In genomic region chr11:102449651-102450570, GRCh38 we compare ENCODE assay signal across 10 cellular contexts. TPM values are rescaled to one million over a fixed set of nuclear protein-coding genes. Genes with fewer than 3 reads are reported as not detected.
A peak's percentile ranks its signal among the peaks of the same experiment; 100 is the strongest.
DNase-seq lines count a peak whose midpoint lies in the region; ATAC-seq and TF ChIP-seq lines count a peak whose summit lies in the region.
"Had no signal": no experiment of that assay in that cellular context is flagged by ENCODE, and none has a peak within 500 bp of the region (broad histone marks: within the 10 kb centered on the region; RNA-seq: fewer than 3 reads in every experiment).

No MANE protein-coding gene starts in this region.

- peak overlapping the region; percentile 86 for H3K27ac ChIP-seq in CD4-positive, alpha-beta memory T cell (ENCODE audit: low read depth, low read length)
- H3K27ac ChIP-seq in caudate nucleus (ENCODE audit: low read depth, low read length): peak overlapping the region; percentile 79
- H3K27ac ChIP-seq: RWPE1 had no signal

- peaks cover 14% of the 10 kb centered on the region for H3K36me3 ChIP-seq in CD4-positive, alpha-beta memory T cell (ENCODE audit: insufficient read depth, low read length)

- peak overlapping the region; percentile 69 to 98 (median 97) for H3K27ac Mint-ChIP-seq in CD4-positive, alpha-beta memory T cell
- peak overlapping the region; percentile 20 for H3K27ac Mint-ChIP-seq in neural crest cell (ENCODE audit: unreplicated experiment)

- CTCF ChIA-PET in CD4-positive, alpha-beta memory T cell (lab: Charles Lee; ENCODE audit: partially characterized antibody): interaction anchor here (1.2 to 7.3 kb wide), 5 partner anchors 24 to 162 kb away, joined by 3 to 99 read pairs (median 9); no protein-coding TSS in a partner anchor

- H3K4me1 ChIP-seq in CD4-positive, alpha-beta memory T cell (ENCODE audit: insufficient read depth, low read length): peaks cover 76% of the 10 kb centered on the region

- DNase-seq in CD4-positive, alpha-beta memory T cell: no peak
- peak; percentile 40 for DNase-seq in LHCN-M2 (ENCODE audit: low read depth)
- peak in 1 of 61 donors; percentile 15 for DNase-seq in caudate nucleus (lab: John Stamatoyannopoulos, UW)
- DNase-seq in neural crest cell (ENCODE audit: low read depth, low spot score): no peak
- no peak for DNase-seq in putamen (ENCODE audit: low spot score)
- no peak for DNase-seq in glomerular visceral epithelial cell (ENCODE audit: extremely low spot score)
- no peak for DNase-seq in T-helper 9 cell
- DNase-seq: DMS79 treated with DMSO at 0.1 percent for 48 hours had no signal

- H3K4me3 Mint-ChIP-seq in CD4-positive, alpha-beta memory T cell: peak overlapping the region; percentile 89 to 99 (median 98)
- peak overlapping the region; percentile 99 for H3K4me3 Mint-ChIP-seq in neural crest cell

- H3K27me3 Mint-ChIP-seq in CD4-positive, alpha-beta memory T cell: no peaks in the 10 kb centered on the region
- no peaks in the 10 kb centered on the region for H3K27me3 Mint-ChIP-seq in neural crest cell (ENCODE audit: low read depth)

- H3K4me3 ChIP-seq in CD4-positive, alpha-beta memory T cell (ENCODE audit: low read length in 2 of 2): peak overlapping the region; percentile 83 to 94

- H3K4me1 Mint-ChIP-seq in CD4-positive, alpha-beta memory T cell: peaks cover 71 to 96% (median 84%) of the 10 kb centered on the region in 4 donors
- peaks cover 56% of the 10 kb centered on the region for H3K4me1 Mint-ChIP-seq in neural crest cell

- no peak for TF ChIP-seq CTCF in neural crest cell (conservative IDR thresholded peaks at IDR 0.05)

- H3K27me3 ChIP-seq in CD4-positive, alpha-beta memory T cell (ENCODE audit: insufficient read depth, low read length): no peaks in the 10 kb centered on the region

- no peaks in the 10 kb centered on the region for H3K9me3 Mint-ChIP-seq in CD4-positive, alpha-beta memory T cell
- H3K9me3 Mint-ChIP-seq in neural crest cell: no peaks in the 10 kb centered on the region

- H3K9me3 ChIP-seq in CD4-positive, alpha-beta memory T cell (ENCODE audit: control insufficient read depth in 1 of 2, low read length in 2 of 2): no peaks in the 10 kb centered on the region

- intact Hi-C loops in CD4-positive, alpha-beta memory T cell (cut with micrococcal nuclease): loop anchor here (10.0 kb wide), 1 partner anchor 535 kb away; the partner anchor contains the start of genes ANGPTL5 and CEP126

- POLR2A ChIA-PET in CD4-positive, alpha-beta memory T cell (lab: Charles Lee; ENCODE audit: partially characterized antibody): interaction anchor here (0.8 to 4.7 kb wide), 10 partner anchors 10 to 156 kb away, joined by 3 to 44 read pairs (median 4); no protein-coding TSS in a partner anchor

- no peak for ATAC-seq in HG03460 (IDR thresholded peaks at IDR 0.05; ENCODE audit: unreplicated experiment)

- peaks cover 35 to 60% of the 10 kb centered on the region in 2 donors for H3K36me3 Mint-ChIP-seq in CD4-positive, alpha-beta memory T cell
- H3K36me3 Mint-ChIP-seq in neural crest cell (ENCODE audit: low read depth): peaks cover 15% of the 10 kb centered on the region

RNA-seq across cellular contexts. Expression of gene TMEM123, which starts 2.7 kb away (rescaled TPM):
- total RNA-seq in CD4-positive, alpha-beta memory T cell: 100 to 1,000 TPM; 383 to 397 TPM
- 100 to 1,000 TPM; 752 to 839 TPM for polyA plus RNA-seq in CD4-positive, alpha-beta memory T cell
- total RNA-seq in LHCN-M2 (2014; rRNA removed) (132 and 149 TPM in 2 replicates), neural crest cell (153 and 165 TPM in 2 replicates)
- 66.7 TPM for polyA plus RNA-seq in LHCN-M2 (2012)
